ENCODE assay signal across 12 cellular contexts in genomic region chr19:7482584-7483439, GRCh38. TPM values are rescaled to one million over a fixed set of nuclear protein-coding genes. Genes with fewer than 3 reads are reported as not detected.
DNase-seq lines count a peak whose midpoint lies in the region; ATAC-seq and TF ChIP-seq lines count a peak whose summit lies in the region.
"Had no signal": no experiment of that assay in that cellular context is flagged by ENCODE, and none has a peak within 500 bp of the region (broad histone marks: within the 10 kb centered on the region; RNA-seq: fewer than 3 reads in every experiment).

No MANE protein-coding gene starts in this region.

- no peak for TF ChIP-seq CTCF in upper lobe of left lung (IDR thresholded peaks at IDR 0.05)

- WGBS in upper lobe of left lung, 2 donors, result 46 to 47% methylated on average over 23 to 30 of the region's 37 CpGs

- ATAC-seq in activated naive CD8-positive, alpha-beta T cell treated with anti-CD3 and anti-CD28 coated beads, Interleukin-2, amount 50 U/mL, for 24 hours, result no peak
- no peak for ATAC-seq in T-helper 17 cell
- ATAC-seq in upper lobe of left lung (ENCODE audit: low FRiP score in 2 of 2), result peak; percentile 2 to 6
- no peak for ATAC-seq in HG02840 (IDR thresholded peaks at IDR 0.05; ENCODE audit: low FRiP score, unreplicated experiment)

- peaks cover 13 to 24% (median 18%) of the 10 kb centered on the region in 4 donors for H3K4me1 ChIP-seq in upper lobe of left lung

- no peak for DNase-seq in activated naive CD8-positive, alpha-beta T cell treated with anti-CD3 and anti-CD28 coated beads for 36 hours
- no peak for DNase-seq in activated naive CD8-positive, alpha-beta T cell treated with anti-CD3 and anti-CD28 coated beads, Interleukin-2, amount 50 U/mL, for 24 hours
- DNase-seq in T-helper 17 cell (no peak), upper lobe of left lung (peak in 1 of 2 donors; percentile 55), NCI-H2196 treated with DMSO at 0.1 percent for 48 hours (lab: John Stamatoyannopoulos, UW; ENCODE audit: unreplicated experiment) (no peak), glomerular visceral epithelial cell (ENCODE audit: extremely low spot score) (no peak)
- DNase-seq: brain microvascular endothelial cell, C1 segment of cervical spinal cord, glutamatergic neuron had no signal

- no peak for TF ChIP-seq POLR2A in upper lobe of left lung (IDR thresholded peaks at IDR 0.05)

- no peaks in the 10 kb centered on the region for H3K9me3 Mint-ChIP-seq in activated naive CD8-positive, alpha-beta T cell treated with anti-CD3 and anti-CD28 coated beads for 36 hours
- H3K9me3 Mint-ChIP-seq in activated naive CD8-positive, alpha-beta T cell treated with anti-CD3 and anti-CD28 coated beads, Interleukin-2, amount 50 U/mL, for 24 hours, result no peaks in the 10 kb centered on the region

- H3K4me3 ChIP-seq in iPS-18c (ENCODE audit: insufficient read depth, low read depth, low read length), result peak overlapping the region; percentile 29
- peak overlapping the region in 1 of 4 donors; percentile 18 for H3K4me3 ChIP-seq in upper lobe of left lung

- H3K4me1 Mint-ChIP-seq in activated naive CD8-positive, alpha-beta T cell treated with anti-CD3 and anti-CD28 coated beads for 36 hours, result peaks cover 11% of the 10 kb centered on the region
- H3K4me1 Mint-ChIP-seq in activated naive CD8-positive, alpha-beta T cell treated with anti-CD3 and anti-CD28 coated beads, Interleukin-2, amount 50 U/mL, for 24 hours, result peaks cover 7% of the 10 kb centered on the region
- H3K4me1 Mint-ChIP-seq in T-helper 17 cell, result peaks cover 6% of the 10 kb centered on the region

- H3K4me3 Mint-ChIP-seq in activated naive CD8-positive, alpha-beta T cell treated with anti-CD3 and anti-CD28 coated beads for 36 hours, result peak overlapping the region; percentile 59
- H3K4me3 Mint-ChIP-seq in activated naive CD8-positive, alpha-beta T cell treated with anti-CD3 and anti-CD28 coated beads, Interleukin-2, amount 50 U/mL, for 24 hours, result no peak overlapping the region
- peak overlapping the region; percentile 25 for H3K4me3 Mint-ChIP-seq in T-helper 17 cell

- H3K27ac Mint-ChIP-seq in activated naive CD8-positive, alpha-beta T cell treated with anti-CD3 and anti-CD28 coated beads for 36 hours, result no peak overlapping the region
- no peak overlapping the region for H3K27ac Mint-ChIP-seq in activated naive CD8-positive, alpha-beta T cell treated with anti-CD3 and anti-CD28 coated beads, Interleukin-2, amount 50 U/mL, for 24 hours
- peak overlapping the region; percentile 24 for H3K27ac Mint-ChIP-seq in T-helper 17 cell
- H3K27ac Mint-ChIP-seq: progenitor cell of endocrine pancreas had no signal

- no peaks in the 10 kb centered on the region for H3K27me3 ChIP-seq in upper lobe of left lung
- H3K27me3 ChIP-seq: brain microvascular endothelial cell had no signal

- no peaks in the 10 kb centered on the region for H3K36me3 ChIP-seq in upper lobe of left lung
- H3K36me3 ChIP-seq: brain microvascular endothelial cell had no signal

- TF ChIP-seq EP300 in upper lobe of left lung (IDR thresholded peaks at IDR 0.05), result peak in 1 of 4 donors; percentile 24

- H3K9me3 ChIP-seq in T-helper 17 cell (ENCODE audit: control insufficient read depth, low read length, poor library complexity, severe bottlenecking), result no peaks in the 10 kb centered on the region
- peaks cover 2% of the 10 kb centered on the region for H3K9me3 ChIP-seq in iPS-18c (ENCODE audit: control insufficient read depth, insufficient read depth, low read length)
- no peaks in the 10 kb centered on the region for H3K9me3 ChIP-seq in upper lobe of left lung

- no peaks in the 10 kb centered on the region for H3K36me3 Mint-ChIP-seq in activated naive CD8-positive, alpha-beta T cell treated with anti-CD3 and anti-CD28 coated beads for 36 hours
- H3K36me3 Mint-ChIP-seq in activated naive CD8-positive, alpha-beta T cell treated with anti-CD3 and anti-CD28 coated beads, Interleukin-2, amount 50 U/mL, for 24 hours (ENCODE audit: low read depth), result no peaks in the 10 kb centered on the region
- H3K36me3 Mint-ChIP-seq in T-helper 17 cell (ENCODE audit: low read depth), result no peaks in the 10 kb centered on the region

- H3K27me3 Mint-ChIP-seq in activated naive CD8-positive, alpha-beta T cell treated with anti-CD3 and anti-CD28 coated beads for 36 hours, result no peaks in the 10 kb centered on the region
- H3K27me3 Mint-ChIP-seq in activated naive CD8-positive, alpha-beta T cell treated with anti-CD3 and anti-CD28 coated beads, Interleukin-2, amount 50 U/mL, for 24 hours, result no peaks in the 10 kb centered on the region
- no peaks in the 10 kb centered on the region for H3K27me3 Mint-ChIP-seq in T-helper 17 cell

- H3K27ac ChIP-seq in upper lobe of left lung, result peak overlapping the region; percentile 75 to 82 (median 80)
- H3K27ac ChIP-seq: brain microvascular endothelial cell had no signal

RNA-seq across cellular contexts. Expression of gene PEX11G, which starts 6.0 kb away (rescaled TPM):
- total RNA-seq in activated naive CD8-positive, alpha-beta T cell treated with anti-CD3 and anti-CD28 coated beads for 36 hours, result 1 to 10 TPM in 1 of 2 experiments, under 1 TPM in 1; 0.82 to 1.5 TPM
- total RNA-seq in T-helper 17 cell (not detected), upper lobe of left lung (1 to 10 TPM; 2.3 to 9.1 (median 5.4) TPM)

RNA-seq across cellular contexts. Expression of gene ZNF358, which starts 33.1 kb away (rescaled TPM):
- 1 to 10 TPM; 6.5 to 7.3 TPM for total RNA-seq in activated naive CD8-positive, alpha-beta T cell treated with anti-CD3 and anti-CD28 coated beads for 36 hours
- 1 to 10 TPM; 4.1 to 5.1 TPM for total RNA-seq in T-helper 17 cell
- total RNA-seq in upper lobe of left lung, result 100 to 1,000 TPM in 1 of 6 donors, 10 to 100 TPM in 5; 31.1 to 116 (median 57.8) TPM

RNA-seq across cellular contexts. Expression of gene MCOLN1, which starts 39.6 kb away (rescaled TPM):
- total RNA-seq in activated naive CD8-positive, alpha-beta T cell treated with anti-CD3 and anti-CD28 coated beads for 36 hours, result 10 to 100 TPM; 12.3 to 12.4 TPM
- total RNA-seq in T-helper 17 cell, result 10 to 100 TPM; 11.4 to 17.0 TPM
- 100 to 1,000 TPM in 2 of 6 donors, 10 to 100 TPM in 4; 12.9 to 118 (median 69.7) TPM for total RNA-seq in upper lobe of left lung

RNA-seq across cellular contexts. Expression of gene PNPLA6, which starts 52.7 kb away (rescaled TPM):
- total RNA-seq in activated naive CD8-positive, alpha-beta T cell treated with anti-CD3 and anti-CD28 coated beads for 36 hours, result 10 to 100 TPM; 67.8 to 68.5 TPM
- total RNA-seq in T-helper 17 cell (10 to 100 TPM; 95.1 to 97.2 TPM), upper lobe of left lung (100 to 1,000 TPM; 125 to 412 (median 328) TPM)

Comparison
In these comparisons a context has a peak if more than half of its experiments do, and no peak if none do; other contexts are left out.
1. ATAC-seq: peak in upper lobe of left lung (2 of 2); none in activated naive CD8-positive, alpha-beta T cell treated with anti-CD3 and anti-CD28 coated beads, Interleukin-2, amount 50 U/mL, for 24 hours (single experiment), T-helper 17 cell (single experiment) and HG02840 (single experiment).